ENCODE assay signal across 10 cellular contexts in genomic region chr18:23258566-23259265, GRCh38.
DNase-seq lines count a peak whose midpoint lies in the region; ATAC-seq and TF ChIP-seq lines count a peak whose summit lies in the region.
"Had no signal": no experiment of that assay in that cellular context is flagged by ENCODE, and none has a peak within 500 bp of the region (broad histone marks: within the 10 kb centered on the region; RNA-seq: fewer than 3 reads in every experiment).

No MANE protein-coding gene starts in this region.

- peak overlapping the region; percentile 65 for H2AK5ac ChIP-seq in trophoblast cell (ENCODE audit: low read length)

- DNase-seq in DND-41: no peak
- DNase-seq in NT2/D1 (ENCODE audit: low read depth, low spot score): no peak
- no peak for DNase-seq in effector memory CD8-positive, alpha-beta T cell
- peak; percentile 57 to 69 for DNase-seq in trophoblast cell
- no peak for DNase-seq in stimulated activated effector memory CD8-positive, alpha-beta T cell treated with anti-CD3 and anti-CD28 coated beads, Interleukin-12 subunit alpha, Interleukin-12 subunit beta, amount 100 ng/mL, for 72 hours (ENCODE audit: low spot score in 2 of 2)
- DNase-seq in NCI-H187 treated with DMSO at 0.1 percent for 48 hours (lab: John Stamatoyannopoulos, UW): no peak
- DNase-seq: KG1; SHP77 treated with DMSO at 0.1 percent for 48 hours; stimulated activated CD4-positive, alpha-beta T cell treated with anti-CD3 and anti-CD28 coated beads, Interleukin-2, amount 100 ng/mL, for 24 hours had no signal

- no peaks in the 10 kb centered on the region for H3K9me3 Mint-ChIP-seq in effector memory CD8-positive, alpha-beta T cell
- no peaks in the 10 kb centered on the region for H3K9me3 Mint-ChIP-seq in stimulated activated effector memory CD8-positive, alpha-beta T cell treated with anti-CD3 and anti-CD28 coated beads, Interleukin-12 subunit alpha, Interleukin-12 subunit beta, amount 100 ng/mL, for 72 hours

- no peak overlapping the region for H3K23ac ChIP-seq in trophoblast cell (ENCODE audit: low read length)

- H3K4ac ChIP-seq in trophoblast cell (ENCODE audit: low read depth, low read length): peak overlapping the region; percentile 25

- H4K20me1 ChIP-seq in DND-41 (ENCODE audit: insufficient read depth, low read length): no peaks in the 10 kb centered on the region

- peak overlapping the region; percentile 67 for H4K91ac ChIP-seq in trophoblast cell (ENCODE audit: low read depth, low read length)

- peak overlapping the region; percentile 59 for H2BK120ac ChIP-seq in trophoblast cell (ENCODE audit: insufficient read depth, low read length, poor library complexity)

- peak overlapping the region in 1 of 2 donors; percentile 38 for H3K4me3 Mint-ChIP-seq in effector memory CD8-positive, alpha-beta T cell
- H3K4me3 Mint-ChIP-seq in stimulated activated effector memory CD8-positive, alpha-beta T cell treated with anti-CD3 and anti-CD28 coated beads, Interleukin-12 subunit alpha, Interleukin-12 subunit beta, amount 100 ng/mL, for 72 hours: no peak overlapping the region

- peak overlapping the region; percentile 90 for H3K27ac ChIP-seq in DND-41 (ENCODE audit: low read length)
- H3K27ac ChIP-seq in trophoblast cell (ENCODE audit: low read depth, low read length): peak overlapping the region; percentile 66

- peaks cover 20% of the 10 kb centered on the region for H3K79me1 ChIP-seq in trophoblast cell (ENCODE audit: low read length)

- no peaks in the 10 kb centered on the region for H3K79me2 ChIP-seq in DND-41 (ENCODE audit: insufficient read depth, low read length)
- H3K79me2 ChIP-seq in trophoblast cell (ENCODE audit: control insufficient read depth, insufficient read depth, low read length, poor library complexity): peaks cover 1% of the 10 kb centered on the region

- no peak for TF ChIP-seq CTCF in DND-41 (IDR thresholded peaks at IDR 0.05; ENCODE audit: borderline replicate concordance, extremely low read depth, low read length, poor library complexity, severe bottlenecking)

- peak overlapping the region; percentile 66 for H3K14ac ChIP-seq in trophoblast cell (ENCODE audit: low read length)

- H3K4me3 ChIP-seq in DND-41 (ENCODE audit: low read depth in 1 of 2, low read length in 2 of 2) (peak overlapping the region in 1 of 2 experiments; percentile 53; a peak in 2 of 4 replicates), NT2/D1 (ENCODE audit: insufficient read length, low read depth) (no peak overlapping the region), trophoblast cell (ENCODE audit: low read depth, low read length) (no peak overlapping the region)

- H3K4me1 Mint-ChIP-seq in effector memory CD8-positive, alpha-beta T cell (ENCODE audit: low read depth in 2 of 2): peaks cover 18 to 22% of the 10 kb centered on the region in 2 donors
- peaks cover 29% of the 10 kb centered on the region for H3K4me1 Mint-ChIP-seq in stimulated activated effector memory CD8-positive, alpha-beta T cell treated with anti-CD3 and anti-CD28 coated beads, Interleukin-12 subunit alpha, Interleukin-12 subunit beta, amount 100 ng/mL, for 72 hours

- H3K4me1 ChIP-seq in DND-41 (ENCODE audit: insufficient read depth, low read length) (peaks cover 35% of the 10 kb centered on the region), NT2/D1 (ENCODE audit: insufficient read depth, insufficient read length) (peaks cover 8% of the 10 kb centered on the region), trophoblast cell (ENCODE audit: control insufficient read depth in 1 of 2, insufficient read depth in 2 of 2, low read length in 2 of 2) (peaks cover 28 to 32% of the 10 kb centered on the region in 2 experiments)

- no CpG with 5 or more reads among the region's 10 CpGs for WGBS in trophoblast cell (ENCODE audit: extremely low coverage, insufficient coverage, insufficient read length)

- H3K9me3 ChIP-seq in DND-41 (ENCODE audit: insufficient read depth, low read length, severe bottlenecking) (no peaks in the 10 kb centered on the region), NT2/D1 (ENCODE audit: insufficient read depth, low read length) (no peaks in the 10 kb centered on the region), trophoblast cell (ENCODE audit: insufficient read depth, low read depth, low read length) (peaks cover 2% of the 10 kb centered on the region)

- H3K27me3 ChIP-seq in DND-41 (ENCODE audit: insufficient read depth, low read length, poor library complexity): no peaks in the 10 kb centered on the region
- no peaks in the 10 kb centered on the region for H3K27me3 ChIP-seq in NT2/D1 (ENCODE audit: insufficient read depth, insufficient read length)
- H3K27me3 ChIP-seq in trophoblast cell (ENCODE audit: insufficient read depth, low read length): no peaks in the 10 kb centered on the region

- H2BK12ac ChIP-seq in trophoblast cell (ENCODE audit: low read length): peak overlapping the region; percentile 86

- H3K36me3 Mint-ChIP-seq in effector memory CD8-positive, alpha-beta T cell (ENCODE audit: insufficient read depth): no peaks in the 10 kb centered on the region
- no peaks in the 10 kb centered on the region for H3K36me3 Mint-ChIP-seq in stimulated activated effector memory CD8-positive, alpha-beta T cell treated with anti-CD3 and anti-CD28 coated beads, Interleukin-12 subunit alpha, Interleukin-12 subunit beta, amount 100 ng/mL, for 72 hours

- ATAC-seq in DND-41 (ENCODE audit: insufficient read depth, low read depth) (no peak), HG02870 (IDR thresholded peaks at IDR 0.05; ENCODE audit: unreplicated experiment) (no peak)
- ATAC-seq in effector memory CD8-positive, alpha-beta T cell (replicated peaks): no peak
- ATAC-seq in stimulated activated effector memory CD8-positive, alpha-beta T cell treated with anti-CD3 and anti-CD28 coated beads, Interleukin-12 subunit alpha, Interleukin-12 subunit beta, amount 100 ng/mL, for 72 hours: no peak

- H3K4me2 ChIP-seq in DND-41 (ENCODE audit: insufficient read depth, low read length) (peak overlapping the region; percentile 78), trophoblast cell (ENCODE audit: low read length) (peak overlapping the region; percentile 41)

- H3K36me3 ChIP-seq in DND-41 (ENCODE audit: insufficient read depth, low read length) (no peaks in the 10 kb centered on the region), NT2/D1 (ENCODE audit: insufficient read depth, insufficient read length, low read length) (peaks cover 47% of the 10 kb centered on the region), trophoblast cell (ENCODE audit: control insufficient read depth in 1 of 2, insufficient read depth in 2 of 2, low read length in 2 of 2) (no peaks in the 10 kb centered on the region)

- peak overlapping the region; percentile 12 for H3K18ac ChIP-seq in trophoblast cell (ENCODE audit: low read length)

- peak overlapping the region; percentile 10 to 87 for H3K27ac Mint-ChIP-seq in effector memory CD8-positive, alpha-beta T cell
- H3K27ac Mint-ChIP-seq in stimulated activated effector memory CD8-positive, alpha-beta T cell treated with anti-CD3 and anti-CD28 coated beads, Interleukin-12 subunit alpha, Interleukin-12 subunit beta, amount 100 ng/mL, for 72 hours: no peak overlapping the region

- H3K9ac ChIP-seq in DND-41 (ENCODE audit: low read depth, low read length) (peak overlapping the region; percentile 56; the same call in 1 of the 2 replicates), NT2/D1 (ENCODE audit: insufficient read length, low read depth) (peak overlapping the region; percentile 52), trophoblast cell (ENCODE audit: low read length) (no peak overlapping the region)

- H2AFZ ChIP-seq in DND-41 (ENCODE audit: low read depth, low read length): peak overlapping the region; percentile 67; the same call in 1 of the 2 replicates
- H2AFZ ChIP-seq in trophoblast cell (ENCODE audit: insufficient read depth, low read length, poor library complexity): no peak overlapping the region

- H4K12ac ChIP-seq in trophoblast cell (ENCODE audit: low read depth, low read length): no peak overlapping the region

- H2BK5ac ChIP-seq in trophoblast cell (ENCODE audit: low read depth, low read length, poor library complexity): peak overlapping the region; percentile 55

- H3K27me3 Mint-ChIP-seq in effector memory CD8-positive, alpha-beta T cell: peaks cover 0 to 14% of the 10 kb centered on the region in 2 donors

- H4K8ac ChIP-seq in trophoblast cell (ENCODE audit: low read depth, low read length): peak overlapping the region; percentile 0

Comparison
In these comparisons a context has a peak if more than half of its experiments do, and no peak if none do; other contexts are left out.
1. DNase-seq: peak in trophoblast cell (2 of 2); none in DND-41 (single experiment), NT2/D1 (single experiment), effector memory CD8-positive, alpha-beta T cell (0 of 3), stimulated activated effector memory CD8-positive, alpha-beta T cell treated with anti-CD3 and anti-CD28 coated beads, Interleukin-12 subunit alpha, Interleukin-12 subunit beta, amount 100 ng/mL, for 72 hours (0 of 2) and NCI-H187 treated with DMSO at 0.1 percent for 48 hours (single experiment).